Comparison of ENCODE assay signal across 22 cellular contexts in the genomic region with DNA sequence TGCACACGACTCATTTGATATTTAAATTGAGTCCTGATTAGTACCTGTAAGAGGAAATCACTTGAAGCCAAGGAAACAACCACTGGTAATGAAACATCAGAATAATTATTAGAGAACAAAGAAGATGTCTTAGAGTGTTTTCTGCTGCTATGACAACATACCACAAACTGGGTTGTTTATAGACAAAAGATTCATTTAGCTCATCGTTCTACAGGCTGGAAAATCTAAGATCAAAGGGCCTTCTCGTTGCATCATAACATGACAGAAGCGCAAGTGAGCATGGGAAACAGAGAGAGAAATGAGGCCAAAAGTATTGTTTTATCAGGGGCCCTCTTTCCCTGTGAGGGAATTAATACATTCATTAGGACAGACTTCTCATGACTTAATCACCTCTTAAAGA.
DNase-seq lines count a peak whose midpoint lies in the region; ATAC-seq, FAIRE-seq and TF ChIP-seq lines count a peak whose summit lies in the region.
"Had no signal": no experiment of that assay in that cellular context is flagged by ENCODE, and none has a peak within 500 bp of the region (broad histone marks: within the 10 kb centered on the region; RNA-seq: fewer than 3 reads in every experiment).

No MANE protein-coding gene starts in this region.

- in situ Hi-C loops in HepG2 (cut with HindIII; ENCODE audit: extremely low pct_ligation_motif_present, low pct_unique_long_range_greater_than_20kb), result no loop called here

- POLR2A ChIA-PET in HepG2 (lab: Yijun Ruan, JAX), result no interaction called here

- CTCF ChIA-PET in HepG2 (lab: Yijun Ruan, JAX; ENCODE audit: low intra/inter-chr PET ratio, low total read pairs), result no interaction called here

- H3K4me3 ChIP-seq in HepG2 (replicated peaks in 1 of 3; ENCODE audit: insufficient read depth in 1 of 3, low read depth in 2 of 3, low read length in 3 of 3) (no peak overlapping the region), right lobe of liver (no peak overlapping the region), mesenchymal stem cell (ENCODE audit: insufficient read depth in 1 of 2, low read depth in 1 of 2, low read length in 2 of 2) (no peak overlapping the region), right atrium auricular region (no peak overlapping the region)
- H3K4me3 ChIP-seq: GM23338, HAP-1, SJSA1 had no signal

- TF ChIP-seq RAD21 in HepG2 (CRISPR knock-in tag; IDR thresholded peaks at IDR 0.05), result no peak

- no peaks in the 10 kb centered on the region for H4K20me1 ChIP-seq in HepG2 (ENCODE audit: insufficient read depth, low read length)

- FAIRE-seq in HepG2 (lab: Jason Lieb, UNC), result no peak

- no peaks in the 10 kb centered on the region for H3K79me2 ChIP-seq in HepG2 (ENCODE audit: insufficient read depth, low read length)

- H3K14ac ChIP-seq in mesenchymal stem cell (ENCODE audit: low read length in 2 of 2), result no peak overlapping the region

- BruUV-seq in HepG2 (replicated peaks; lab: Mats Ljungman, UMichigan), result no TSS peak

- no peak for TF ChIP-seq POLR2A in HepG2 (IDR thresholded peaks at IDR 0.05; ENCODE audit: insufficient read depth in 1 of 2, low read depth in 2 of 2, low read length in 2 of 2)
- TF ChIP-seq POLR2A in right lobe of liver (IDR thresholded peaks at IDR 0.05), result no peak

- no peak overlapping the region for H3K4ac ChIP-seq in mesenchymal stem cell (ENCODE audit: low read depth in 1 of 2, low read length in 2 of 2)

- WGBS in HepG2 (ENCODE audit: low lambda C conversion rate), result 2% methylated on average over 4 of the region's 4 CpGs
- WGBS in right lobe of liver (ENCODE audit: insufficient coverage, low coverage, low lambda C conversion rate, missing lambda C conversion rate), result 45% methylated on average over 4 of the region's 4 CpGs
- WGBS in mesenchymal stem cell, result 89% methylated on average over 3 of the region's 4 CpGs

- no peaks in the 10 kb centered on the region for H3K4me1 ChIP-seq in HepG2 (ENCODE audit: insufficient read depth, low read length)
- H3K4me1 ChIP-seq in right lobe of liver, result no peaks in the 10 kb centered on the region
- no peaks in the 10 kb centered on the region for H3K4me1 ChIP-seq in mesenchymal stem cell (ENCODE audit: control insufficient read depth, insufficient read depth, low read depth, low read length)
- no peaks in the 10 kb centered on the region for H3K4me1 ChIP-seq in right atrium auricular region
- H3K4me1 ChIP-seq: HAP-1, SJSA1 had no signal

- no peak for TF ChIP-seq CTCF in HepG2 (CRISPR knock-in tag; IDR thresholded peaks at IDR 0.05)
- TF ChIP-seq CTCF in right lobe of liver (IDR thresholded peaks at IDR 0.05), result no peak
- no peak for TF ChIP-seq CTCF in right atrium auricular region (IDR thresholded peaks at IDR 0.05)

- H3K9ac ChIP-seq in HepG2 (ENCODE audit: insufficient read depth, low read depth, low read length), result no peak overlapping the region
- no peak overlapping the region for H3K9ac ChIP-seq in mesenchymal stem cell (ENCODE audit: low read length)
- H3K9ac ChIP-seq: KMS-11 had no signal

- no peak overlapping the region for H2BK120ac ChIP-seq in mesenchymal stem cell (ENCODE audit: low read depth, low read length)

- H2AK5ac ChIP-seq in mesenchymal stem cell (ENCODE audit: low read length, severe bottlenecking), result no peak overlapping the region

- H4K91ac ChIP-seq in mesenchymal stem cell (ENCODE audit: low read length), result no peak overlapping the region

- no peak overlapping the region for H4K8ac ChIP-seq in mesenchymal stem cell (ENCODE audit: low read length)

- no peak overlapping the region for H3K4me2 ChIP-seq in HepG2 (ENCODE audit: low read depth, low read length)
- H3K4me2 ChIP-seq in mesenchymal stem cell (ENCODE audit: low read length, poor library complexity, severe bottlenecking), result no peak overlapping the region
- H3K4me2 ChIP-seq: GM23338, KMS-11 had no signal

- H3K27me3 ChIP-seq in HepG2 (ENCODE audit: control insufficient read depth in 1 of 2, insufficient read depth in 2 of 2, low read length in 2 of 2) (no peaks in the 10 kb centered on the region; a peak in 1 of 5 replicates), right lobe of liver (no peaks in the 10 kb centered on the region), mesenchymal stem cell (ENCODE audit: control insufficient read depth in 1 of 2, insufficient read depth in 1 of 2, low read length in 2 of 2) (no peaks in the 10 kb centered on the region), right atrium auricular region (no peaks in the 10 kb centered on the region)
- H3K27me3 ChIP-seq: SJSA1 had no signal

- no peak overlapping the region for H3K23ac ChIP-seq in mesenchymal stem cell (ENCODE audit: low read length in 2 of 2)

- ATAC-seq in HepG2 (no peak), right lobe of liver (no peak), HG03159 (IDR thresholded peaks at IDR 0.05; ENCODE audit: unreplicated experiment) (no peak), GM21737 (IDR thresholded peaks at IDR 0.05; ENCODE audit: unreplicated experiment) (no peak)
- ATAC-seq: GM23338, PC-3 had no signal

- TF ChIP-seq EP300 in HepG2 (IDR thresholded peaks at IDR 0.05; ENCODE audit: low read depth in 2 of 2, low read length in 2 of 2) (no peak), HepG2 (CRISPR knock-in tag; IDR thresholded peaks at IDR 0.05; ENCODE audit: borderline replicate concordance) (no peak)

- H3K27ac ChIP-seq in HepG2 (ENCODE audit: extremely low read length, insufficient read depth, low read length), result no peak overlapping the region
- no peak overlapping the region for H3K27ac ChIP-seq in right lobe of liver
- H3K27ac ChIP-seq in mesenchymal stem cell (ENCODE audit: low read length, poor library complexity, severe bottlenecking), result no peak overlapping the region
- H3K27ac ChIP-seq in right atrium auricular region, result no peak overlapping the region
- H3K27ac ChIP-seq: KMS-11, SJSA1 had no signal

- no peak overlapping the region for H3K18ac ChIP-seq in mesenchymal stem cell (ENCODE audit: low read depth in 1 of 2, low read length in 2 of 2)

- DNase-seq in HepG2 (ENCODE audit: low spot score), result peak; percentile 9
- no peak for DNase-seq in right lobe of liver
- DNase-seq in SW480 (ENCODE audit: low spot score), result peak; percentile 44
- peak; percentile 48 for DNase-seq in mesenchymal stem cell
- DNase-seq in right atrium auricular region (ENCODE audit: low spot score), result no peak
- no peak for DNase-seq in activated gamma-delta T cell treated with Interleukin-2 at 50 U/mL for 16 hours
- DNase-seq: NCI-H1092 treated with DMSO at 0.1 percent for 48 hours, NCI-H1436, NCI-H187, NCI-H2081 treated with DMSO at 0.1 percent for 48 hours, NCI-H446, NCI-H524 treated with DMSO at 0.1 percent for 48 hours, NCI-H774, PC-3, Right ventricle myocardium superior, RPMI8226 had no signal

- no peak overlapping the region for H2BK12ac ChIP-seq in mesenchymal stem cell (ENCODE audit: low read length in 2 of 2)

- intact Hi-C loops in HepG2 (cut with micrococcal nuclease; ENCODE audit: unreplicated experiment), result no loop called here
- intact Hi-C loops in right lobe of liver (cut with DNase I), result no loop called here

- H3K9me3 ChIP-seq in HepG2 (ENCODE audit: low read length), result no peaks in the 10 kb centered on the region
- no peaks in the 10 kb centered on the region for H3K9me3 ChIP-seq in right lobe of liver
- no peaks in the 10 kb centered on the region for H3K9me3 ChIP-seq in mesenchymal stem cell (ENCODE audit: control insufficient read depth, low read length)
- no peaks in the 10 kb centered on the region for H3K9me3 ChIP-seq in right atrium auricular region
- H3K9me3 ChIP-seq: HAP-1, SJSA1 had no signal

- H2BK5ac ChIP-seq in mesenchymal stem cell (ENCODE audit: low read depth, low read length, poor library complexity, severe bottlenecking), result no peak overlapping the region

- H3K36me3 ChIP-seq in HepG2 (replicated peaks in 1 of 2; ENCODE audit: control insufficient read depth in 1 of 2, insufficient read depth in 2 of 2, low read length in 2 of 2), result no peaks in the 10 kb centered on the region
- no peaks in the 10 kb centered on the region for H3K36me3 ChIP-seq in right lobe of liver
- H3K36me3 ChIP-seq in mesenchymal stem cell (ENCODE audit: control insufficient read depth in 1 of 2, insufficient read depth in 2 of 2, low read depth in 1 of 2, low read length in 2 of 2), result no peaks in the 10 kb centered on the region
- H3K36me3 ChIP-seq in right atrium auricular region, result no peaks in the 10 kb centered on the region
- H3K36me3 ChIP-seq: HAP-1, SJSA1 had no signal

- no peak overlapping the region for H2BK15ac ChIP-seq in mesenchymal stem cell (ENCODE audit: low read depth, poor library complexity, severe bottlenecking)

- no peaks in the 10 kb centered on the region for H3K79me1 ChIP-seq in mesenchymal stem cell (replicated peaks; ENCODE audit: low read length, poor library complexity, severe bottlenecking)

- H2AFZ ChIP-seq in HepG2 (ENCODE audit: low read length), result no peak overlapping the region
- H2AFZ ChIP-seq in mesenchymal stem cell (ENCODE audit: low read depth, low read length), result no peak overlapping the region
- H2AFZ ChIP-seq: GM23338 had no signal

TF ChIP-seq in HepG2, 621 proteins besides CTCF, POLR2A, EP300 and RAD21 (continues in another document):
- TF ChIP-seq NFRKB (IDR thresholded peaks at IDR 0.05) (no peak), ZNF326 (CRISPR knock-in tag; IDR thresholded peaks at IDR 0.05; ENCODE audit: borderline replicate concordance) (no peak), PAWR (CRISPR knock-in tag; IDR thresholded peaks at IDR 0.05; ENCODE audit: borderline replicate concordance) (no peak)
- TF ChIP-seq, protein P1, sequence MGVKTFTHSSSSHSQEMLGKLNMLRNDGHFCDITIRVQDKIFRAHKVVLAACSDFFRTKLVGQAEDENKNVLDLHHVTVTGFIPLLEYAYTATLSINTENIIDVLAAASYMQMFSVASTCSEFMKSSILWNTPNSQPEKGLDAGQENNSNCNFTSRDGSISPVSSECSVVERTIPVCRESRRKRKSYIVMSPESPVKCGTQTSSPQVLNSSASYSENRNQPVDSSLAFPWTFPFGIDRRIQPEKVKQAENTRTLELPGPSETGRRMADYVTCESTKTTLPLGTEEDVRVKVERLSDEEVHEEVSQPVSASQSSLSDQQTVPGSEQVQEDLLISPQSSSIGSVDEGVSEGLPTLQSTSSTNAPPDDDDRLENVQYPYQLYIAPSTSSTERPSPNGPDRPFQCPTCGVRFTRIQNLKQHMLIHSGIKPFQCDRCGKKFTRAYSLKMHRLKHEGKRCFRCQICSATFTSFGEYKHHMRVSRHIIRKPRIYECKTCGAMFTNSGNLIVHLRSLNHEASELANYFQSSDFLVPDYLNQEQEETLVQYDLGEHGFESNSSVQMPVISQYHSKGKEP (CRISPR knock-in tag; IDR thresholded peaks at IDR 0.05), result no peak

Comparison
In these comparisons a context has a peak if more than half of its experiments do, and no peak if none do; other contexts are left out.
1. DNase-seq: peak in HepG2 (single experiment), SW480 (single experiment) and mesenchymal stem cell (single experiment); none in right lobe of liver (0 of 3), right atrium auricular region (single experiment) and activated gamma-delta T cell treated with Interleukin-2 at 50 U/mL for 16 hours (single experiment).